ENCODE assay signal across 1 cellular context in the genomic region with DNA sequence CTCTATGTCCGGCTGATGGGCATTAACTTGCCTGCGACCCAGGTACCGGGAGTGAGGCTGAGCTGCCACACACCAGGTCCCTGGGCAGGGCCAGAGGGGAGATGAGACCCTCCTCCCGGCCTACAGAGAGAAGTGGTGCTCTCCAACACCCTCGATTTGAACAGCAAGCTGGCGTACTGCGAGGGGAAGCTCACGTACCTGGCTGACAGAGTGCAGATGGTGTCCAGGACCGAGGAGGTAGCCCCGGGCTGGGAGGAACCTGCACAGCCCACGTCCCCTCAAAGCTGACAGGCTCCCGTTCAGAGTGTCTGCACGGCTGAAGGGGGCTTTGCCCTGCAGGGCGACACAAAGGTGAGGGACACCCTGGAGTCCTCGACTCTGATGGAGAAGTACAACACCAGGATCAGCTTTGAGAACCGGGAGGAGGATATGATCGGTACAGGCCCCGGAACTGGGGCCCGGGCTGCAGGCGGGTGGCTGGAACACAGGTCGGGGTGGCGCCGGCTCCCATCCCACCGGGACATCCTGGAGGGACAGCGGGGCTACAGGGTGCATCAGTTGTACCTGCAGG.
TF ChIP-seq lines count a peak whose summit lies in the region.

No MANE protein-coding gene starts in this region.

TF ChIP-seq in GM12878, 131 proteins besides CTCF, POLR2A, EP300 and RAD21:
- TF ChIP-seq, protein P1, sequence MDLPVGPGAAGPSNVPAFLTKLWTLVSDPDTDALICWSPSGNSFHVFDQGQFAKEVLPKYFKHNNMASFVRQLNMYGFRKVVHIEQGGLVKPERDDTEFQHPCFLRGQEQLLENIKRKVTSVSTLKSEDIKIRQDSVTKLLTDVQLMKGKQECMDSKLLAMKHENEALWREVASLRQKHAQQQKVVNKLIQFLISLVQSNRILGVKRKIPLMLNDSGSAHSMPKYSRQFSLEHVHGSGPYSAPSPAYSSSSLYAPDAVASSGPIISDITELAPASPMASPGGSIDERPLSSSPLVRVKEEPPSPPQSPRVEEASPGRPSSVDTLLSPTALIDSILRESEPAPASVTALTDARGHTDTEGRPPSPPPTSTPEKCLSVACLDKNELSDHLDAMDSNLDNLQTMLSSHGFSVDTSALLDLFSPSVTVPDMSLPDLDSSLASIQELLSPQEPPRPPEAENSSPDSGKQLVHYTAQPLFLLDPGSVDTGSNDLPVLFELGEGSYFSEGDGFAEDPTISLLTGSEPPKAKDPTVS (IDR thresholded peaks at IDR 0.05; ENCODE audit: low read depth, low read length), result no peak
- TF ChIP-seq RFX5 (IDR thresholded peaks at IDR 0.05; ENCODE audit: low read depth, low read length) (no peak), SIX5 (IDR thresholded peaks at IDR 0.05; ENCODE audit: low read depth, low read length, severe bottlenecking) (no peak), PAX5 (IDR thresholded peaks at IDR 0.05; ENCODE audit: borderline replicate concordance, low read depth, low read length) (no peak), IRF4 (IDR thresholded peaks at IDR 0.05; ENCODE audit: low read depth, low read length) (no peak), CBX5 (IDR thresholded peaks at IDR 0.05; ENCODE audit: low read depth) (no peak)
- TF ChIP-seq, protein P2, sequence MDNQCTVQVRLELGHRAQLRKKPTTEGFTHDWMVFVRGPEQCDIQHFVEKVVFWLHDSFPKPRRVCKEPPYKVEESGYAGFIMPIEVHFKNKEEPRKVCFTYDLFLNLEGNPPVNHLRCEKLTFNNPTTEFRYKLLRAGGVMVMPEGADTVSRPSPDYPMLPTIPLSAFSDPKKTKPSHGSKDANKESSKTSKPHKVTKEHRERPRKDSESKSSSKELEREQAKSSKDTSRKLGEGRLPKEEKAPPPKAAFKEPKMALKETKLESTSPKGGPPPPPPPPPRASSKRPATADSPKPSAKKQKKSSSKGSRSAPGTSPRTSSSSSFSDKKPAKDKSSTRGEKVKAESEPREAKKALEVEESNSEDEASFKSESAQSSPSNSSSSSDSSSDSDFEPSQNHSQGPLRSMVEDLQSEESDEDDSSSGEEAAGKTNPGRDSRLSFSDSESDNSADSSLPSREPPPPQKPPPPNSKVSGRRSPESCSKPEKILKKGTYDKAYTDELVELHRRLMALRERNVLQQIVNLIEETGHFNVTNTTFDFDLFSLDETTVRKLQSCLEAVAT (IDR thresholded peaks at IDR 0.05), result peak; percentile 28; the same call in 1 of the 2 replicates
